Comparison of ENCODE assay signal across 1 cellular context in genomic region chr10:102752266-102752930, GRCh38.
TF ChIP-seq lines count a peak whose summit lies in the region.

No MANE protein-coding gene starts in this region.

TF ChIP-seq in HepG2, 621 proteins besides CTCF, POLR2A, EP300 and RAD21:
- no peak for TF ChIP-seq PAWR (CRISPR knock-in tag; IDR thresholded peaks at IDR 0.05; ENCODE audit: borderline replicate concordance)
- TF ChIP-seq TCF7 (IDR thresholded peaks at IDR 0.05; ENCODE audit: low read depth): peak; percentile 40; the same call in 1 of the 2 replicates
TF ChIP-seq in HepG2: peak in this region for 1.
